Comparison of ENCODE assay signal across 1 cellular context in the genomic region with DNA sequence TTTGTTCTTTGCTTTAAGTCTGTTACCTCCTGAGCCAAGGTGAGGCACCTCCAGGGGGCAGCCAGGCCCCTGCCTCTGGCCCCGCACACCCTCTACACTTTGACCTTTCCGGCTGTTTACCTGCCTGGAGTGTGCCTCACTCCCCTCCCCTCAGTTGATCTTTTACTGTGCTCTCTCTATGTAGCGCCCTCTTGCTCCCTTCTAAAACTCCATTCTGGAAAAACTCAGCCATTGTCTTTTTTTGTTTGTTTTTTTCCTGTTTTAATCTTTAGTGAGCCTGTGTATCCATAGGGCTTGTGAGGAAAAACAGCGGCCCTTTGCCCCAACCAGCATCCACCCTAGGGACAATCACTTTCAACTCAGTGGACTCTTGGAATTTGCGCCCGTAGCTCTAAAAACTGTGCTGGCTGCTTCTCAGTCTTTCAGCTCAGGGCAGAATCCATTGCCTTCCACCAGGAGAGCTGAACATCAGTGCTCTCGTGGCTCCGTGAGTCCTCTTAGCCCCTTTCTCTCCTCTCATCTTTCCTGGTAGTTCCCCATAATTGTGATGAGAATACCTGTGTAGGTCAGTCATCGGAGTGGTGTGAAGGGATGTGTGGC.
TF ChIP-seq lines count a peak whose summit lies in the region.

No MANE protein-coding gene starts in this region.

TF ChIP-seq in HepG2, 621 proteins besides CTCF, POLR2A, EP300 and RAD21 (continued from another document and continues in another):
- TF ChIP-seq, protein P1, sequence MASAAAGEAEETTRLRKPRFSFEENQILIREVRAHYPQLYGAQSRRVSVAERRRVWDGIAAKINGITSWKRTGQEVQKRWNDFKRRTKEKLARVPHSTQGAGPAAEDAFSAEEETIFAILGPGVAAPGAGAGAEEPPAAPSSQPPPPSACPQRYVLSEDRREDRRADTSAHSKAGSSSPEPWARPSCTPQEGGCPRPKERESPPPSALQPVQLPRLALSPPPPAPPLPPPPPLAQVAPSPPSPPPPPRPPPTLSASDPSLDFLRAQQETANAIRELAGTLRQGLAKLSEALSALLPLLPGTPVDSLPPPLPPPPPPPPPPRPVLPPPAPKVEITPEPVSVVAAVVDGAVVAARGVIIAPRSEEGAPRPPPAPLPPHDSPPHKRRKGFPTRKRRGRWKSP (CRISPR knock-in tag; IDR thresholded peaks at IDR 0.05): peak; percentile 83; the same call in 1 of the 2 replicates
- TF ChIP-seq RFX5 (IDR thresholded peaks at IDR 0.05; ENCODE audit: low read depth, low read length): no peak
- 0 out of 2 replicates have a peak, but pooled peaks have one; percentile 35 for TF ChIP-seq RARG (CRISPR knock-in tag; IDR thresholded peaks at IDR 0.05; ENCODE audit: low read depth)
- no peak for TF ChIP-seq WIZ (CRISPR knock-in tag; IDR thresholded peaks at IDR 0.05)
- TF ChIP-seq KLF9 (CRISPR knock-in tag; IDR thresholded peaks at IDR 0.05; ENCODE audit: low read depth): no peak
- TF ChIP-seq NFRKB (IDR thresholded peaks at IDR 0.05): no peak; the same call in 1 of the 2 replicates
- TF ChIP-seq SRSF4 (IDR thresholded peaks at IDR 0.05; ENCODE audit: low read depth, low read length, poor library complexity, severe bottlenecking): no peak
- TF ChIP-seq, protein P2, sequence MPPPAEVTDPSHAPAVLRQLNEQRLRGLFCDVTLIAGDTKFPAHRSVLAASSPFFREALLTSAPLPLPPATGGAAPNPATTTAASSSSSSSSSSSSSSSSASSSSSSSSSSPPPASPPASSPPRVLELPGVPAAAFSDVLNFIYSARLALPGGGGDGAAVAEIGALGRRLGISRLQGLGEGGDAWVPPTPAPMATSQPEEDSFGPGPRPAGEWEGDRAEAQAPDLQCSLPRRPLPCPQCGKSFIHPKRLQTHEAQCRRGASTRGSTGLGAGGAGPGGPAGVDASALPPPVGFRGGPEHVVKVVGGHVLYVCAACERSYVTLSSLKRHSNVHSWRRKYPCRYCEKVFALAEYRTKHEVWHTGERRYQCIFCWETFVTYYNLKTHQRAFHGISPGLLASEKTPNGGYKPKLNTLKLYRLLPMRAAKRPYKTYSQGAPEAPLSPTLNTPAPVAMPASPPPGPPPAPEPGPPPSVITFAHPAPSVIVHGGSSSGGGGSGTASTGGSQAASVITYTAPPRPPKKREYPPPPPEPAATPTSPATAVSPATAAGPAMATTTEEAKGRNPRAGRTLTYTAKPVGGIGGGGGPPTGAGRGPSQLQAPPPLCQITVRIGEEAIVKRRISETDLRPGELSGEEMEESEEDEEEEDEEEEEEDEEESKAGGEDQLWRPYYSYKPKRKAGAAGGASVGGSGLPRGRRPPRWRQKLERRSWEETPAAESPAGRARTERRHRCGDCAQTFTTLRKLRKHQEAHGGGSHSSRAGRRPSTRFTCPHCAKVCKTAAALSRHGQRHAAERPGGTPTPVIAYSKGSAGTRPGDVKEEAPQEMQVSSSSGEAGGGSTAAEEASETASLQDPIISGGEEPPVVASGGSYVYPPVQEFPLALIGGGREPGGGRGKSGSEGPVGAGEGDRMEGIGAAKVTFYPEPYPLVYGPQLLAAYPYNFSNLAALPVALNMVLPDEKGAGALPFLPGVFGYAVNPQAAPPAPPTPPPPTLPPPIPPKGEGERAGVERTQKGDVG (CRISPR knock-in tag; IDR thresholded peaks at IDR 0.05; ENCODE audit: borderline replicate concordance): no peak
- TF ChIP-seq ZNF337 (CRISPR knock-in tag; IDR thresholded peaks at IDR 0.05; ENCODE audit: borderline replicate concordance, low read depth): no peak
- TF ChIP-seq HNRNPL (IDR thresholded peaks at IDR 0.05; ENCODE audit: low read depth, low read length): no peak
- TF ChIP-seq CAMTA2 (CRISPR knock-in tag; IDR thresholded peaks at IDR 0.05; ENCODE audit: borderline replicate concordance): no peak
- TF ChIP-seq, protein P3, sequence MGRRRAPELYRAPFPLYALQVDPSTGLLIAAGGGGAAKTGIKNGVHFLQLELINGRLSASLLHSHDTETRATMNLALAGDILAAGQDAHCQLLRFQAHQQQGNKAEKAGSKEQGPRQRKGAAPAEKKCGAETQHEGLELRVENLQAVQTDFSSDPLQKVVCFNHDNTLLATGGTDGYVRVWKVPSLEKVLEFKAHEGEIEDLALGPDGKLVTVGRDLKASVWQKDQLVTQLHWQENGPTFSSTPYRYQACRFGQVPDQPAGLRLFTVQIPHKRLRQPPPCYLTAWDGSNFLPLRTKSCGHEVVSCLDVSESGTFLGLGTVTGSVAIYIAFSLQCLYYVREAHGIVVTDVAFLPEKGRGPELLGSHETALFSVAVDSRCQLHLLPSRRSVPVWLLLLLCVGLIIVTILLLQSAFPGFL (CRISPR knock-in tag; IDR thresholded peaks at IDR 0.05): no peak
- TF ChIP-seq, protein P4, sequence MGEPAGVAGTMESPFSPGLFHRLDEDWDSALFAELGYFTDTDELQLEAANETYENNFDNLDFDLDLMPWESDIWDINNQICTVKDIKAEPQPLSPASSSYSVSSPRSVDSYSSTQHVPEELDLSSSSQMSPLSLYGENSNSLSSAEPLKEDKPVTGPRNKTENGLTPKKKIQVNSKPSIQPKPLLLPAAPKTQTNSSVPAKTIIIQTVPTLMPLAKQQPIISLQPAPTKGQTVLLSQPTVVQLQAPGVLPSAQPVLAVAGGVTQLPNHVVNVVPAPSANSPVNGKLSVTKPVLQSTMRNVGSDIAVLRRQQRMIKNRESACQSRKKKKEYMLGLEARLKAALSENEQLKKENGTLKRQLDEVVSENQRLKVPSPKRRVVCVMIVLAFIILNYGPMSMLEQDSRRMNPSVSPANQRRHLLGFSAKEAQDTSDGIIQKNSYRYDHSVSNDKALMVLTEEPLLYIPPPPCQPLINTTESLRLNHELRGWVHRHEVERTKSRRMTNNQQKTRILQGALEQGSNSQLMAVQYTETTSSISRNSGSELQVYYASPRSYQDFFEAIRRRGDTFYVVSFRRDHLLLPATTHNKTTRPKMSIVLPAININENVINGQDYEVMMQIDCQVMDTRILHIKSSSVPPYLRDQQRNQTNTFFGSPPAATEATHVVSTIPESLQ (CRISPR knock-in tag; conservative IDR thresholded peaks at IDR 0.05): 0 out of 2 replicates have a peak, but pooled peaks have one; percentile 32
- TF ChIP-seq SP140L (CRISPR knock-in tag; IDR thresholded peaks at IDR 0.05; ENCODE audit: borderline replicate concordance): peak; percentile 22; the same call in 1 of the 2 replicates
- TF ChIP-seq IRX3 (CRISPR knock-in tag; IDR thresholded peaks at IDR 0.05; ENCODE audit: borderline replicate concordance, low read depth): no peak
- TF ChIP-seq, protein P5, sequence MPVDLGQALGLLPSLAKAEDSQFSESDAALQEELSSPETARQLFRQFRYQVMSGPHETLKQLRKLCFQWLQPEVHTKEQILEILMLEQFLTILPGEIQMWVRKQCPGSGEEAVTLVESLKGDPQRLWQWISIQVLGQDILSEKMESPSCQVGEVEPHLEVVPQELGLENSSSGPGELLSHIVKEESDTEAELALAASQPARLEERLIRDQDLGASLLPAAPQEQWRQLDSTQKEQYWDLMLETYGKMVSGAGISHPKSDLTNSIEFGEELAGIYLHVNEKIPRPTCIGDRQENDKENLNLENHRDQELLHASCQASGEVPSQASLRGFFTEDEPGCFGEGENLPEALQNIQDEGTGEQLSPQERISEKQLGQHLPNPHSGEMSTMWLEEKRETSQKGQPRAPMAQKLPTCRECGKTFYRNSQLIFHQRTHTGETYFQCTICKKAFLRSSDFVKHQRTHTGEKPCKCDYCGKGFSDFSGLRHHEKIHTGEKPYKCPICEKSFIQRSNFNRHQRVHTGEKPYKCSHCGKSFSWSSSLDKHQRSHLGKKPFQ (CRISPR knock-in tag; IDR thresholded peaks at IDR 0.05; ENCODE audit: insufficient replicate concordance): peak; percentile 76
- TF ChIP-seq ZNF660 (CRISPR knock-in tag; IDR thresholded peaks at IDR 0.05; ENCODE audit: borderline replicate concordance, low read depth): no peak
- TF ChIP-seq, protein P6, sequence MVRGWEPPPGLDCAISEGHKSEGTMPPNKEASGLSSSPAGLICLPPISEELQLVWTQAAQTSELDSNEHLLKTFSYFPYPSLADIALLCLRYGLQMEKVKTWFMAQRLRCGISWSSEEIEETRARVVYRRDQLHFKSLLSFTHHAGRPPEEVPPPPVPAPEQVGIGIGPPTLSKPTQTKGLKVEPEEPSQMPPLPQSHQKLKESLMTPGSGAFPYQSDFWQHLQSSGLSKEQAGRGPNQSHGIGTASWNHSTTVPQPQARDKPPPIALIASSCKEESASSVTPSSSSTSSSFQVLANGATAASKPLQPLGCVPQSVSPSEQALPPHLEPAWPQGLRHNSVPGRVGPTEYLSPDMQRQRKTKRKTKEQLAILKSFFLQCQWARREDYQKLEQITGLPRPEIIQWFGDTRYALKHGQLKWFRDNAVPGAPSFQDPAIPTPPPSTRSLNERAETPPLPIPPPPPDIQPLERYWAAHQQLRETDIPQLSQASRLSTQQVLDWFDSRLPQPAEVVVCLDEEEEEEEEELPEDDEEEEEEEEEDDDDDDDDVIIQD (CRISPR knock-in tag; IDR thresholded peaks at IDR 0.05; ENCODE audit: low read depth): peak; percentile 86; the same call in 1 of the 2 replicates
- TF ChIP-seq, protein P7, sequence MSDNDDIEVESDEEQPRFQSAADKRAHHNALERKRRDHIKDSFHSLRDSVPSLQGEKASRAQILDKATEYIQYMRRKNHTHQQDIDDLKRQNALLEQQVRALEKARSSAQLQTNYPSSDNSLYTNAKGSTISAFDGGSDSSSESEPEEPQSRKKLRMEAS (IDR thresholded peaks at IDR 0.05): no peak; the same call in none of the 2 replicates
- peak; percentile 93 for TF ChIP-seq TOE1 (CRISPR knock-in tag; IDR thresholded peaks at IDR 0.05)
- TF ChIP-seq IRF2 (CRISPR knock-in tag; IDR thresholded peaks at IDR 0.05): peak; percentile 78
- no peak for TF ChIP-seq TSC22D2 (CRISPR knock-in tag; IDR thresholded peaks at IDR 0.05; ENCODE audit: borderline replicate concordance)
- TF ChIP-seq EEA1 (CRISPR knock-in tag; IDR thresholded peaks at IDR 0.05; ENCODE audit: borderline replicate concordance): no peak
- no peak for TF ChIP-seq SMAD9 (CRISPR knock-in tag; IDR thresholded peaks at IDR 0.05)
- TF ChIP-seq, protein P8, sequence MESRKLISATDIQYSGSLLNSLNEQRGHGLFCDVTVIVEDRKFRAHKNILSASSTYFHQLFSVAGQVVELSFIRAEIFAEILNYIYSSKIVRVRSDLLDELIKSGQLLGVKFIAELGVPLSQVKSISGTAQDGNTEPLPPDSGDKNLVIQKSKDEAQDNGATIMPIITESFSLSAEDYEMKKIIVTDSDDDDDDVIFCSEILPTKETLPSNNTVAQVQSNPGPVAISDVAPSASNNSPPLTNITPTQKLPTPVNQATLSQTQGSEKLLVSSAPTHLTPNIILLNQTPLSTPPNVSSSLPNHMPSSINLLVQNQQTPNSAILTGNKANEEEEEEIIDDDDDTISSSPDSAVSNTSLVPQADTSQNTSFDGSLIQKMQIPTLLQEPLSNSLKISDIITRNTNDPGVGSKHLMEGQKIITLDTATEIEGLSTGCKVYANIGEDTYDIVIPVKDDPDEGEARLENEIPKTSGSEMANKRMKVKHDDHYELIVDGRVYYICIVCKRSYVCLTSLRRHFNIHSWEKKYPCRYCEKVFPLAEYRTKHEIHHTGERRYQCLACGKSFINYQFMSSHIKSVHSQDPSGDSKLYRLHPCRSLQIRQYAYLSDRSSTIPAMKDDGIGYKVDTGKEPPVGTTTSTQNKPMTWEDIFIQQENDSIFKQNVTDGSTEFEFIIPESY (CRISPR knock-in tag; IDR thresholded peaks at IDR 0.05): no peak
- TF ChIP-seq ZNF567 (CRISPR knock-in tag; IDR thresholded peaks at IDR 0.05; ENCODE audit: borderline replicate concordance): no peak
- peak; percentile 99 for TF ChIP-seq FOXO1 (CRISPR knock-in tag; IDR thresholded peaks at IDR 0.05)
- TF ChIP-seq TBX2 (CRISPR knock-in tag; IDR thresholded peaks at IDR 0.05; ENCODE audit: borderline replicate concordance): no peak; the same call in none of the 2 replicates
- TF ChIP-seq, protein P9, sequence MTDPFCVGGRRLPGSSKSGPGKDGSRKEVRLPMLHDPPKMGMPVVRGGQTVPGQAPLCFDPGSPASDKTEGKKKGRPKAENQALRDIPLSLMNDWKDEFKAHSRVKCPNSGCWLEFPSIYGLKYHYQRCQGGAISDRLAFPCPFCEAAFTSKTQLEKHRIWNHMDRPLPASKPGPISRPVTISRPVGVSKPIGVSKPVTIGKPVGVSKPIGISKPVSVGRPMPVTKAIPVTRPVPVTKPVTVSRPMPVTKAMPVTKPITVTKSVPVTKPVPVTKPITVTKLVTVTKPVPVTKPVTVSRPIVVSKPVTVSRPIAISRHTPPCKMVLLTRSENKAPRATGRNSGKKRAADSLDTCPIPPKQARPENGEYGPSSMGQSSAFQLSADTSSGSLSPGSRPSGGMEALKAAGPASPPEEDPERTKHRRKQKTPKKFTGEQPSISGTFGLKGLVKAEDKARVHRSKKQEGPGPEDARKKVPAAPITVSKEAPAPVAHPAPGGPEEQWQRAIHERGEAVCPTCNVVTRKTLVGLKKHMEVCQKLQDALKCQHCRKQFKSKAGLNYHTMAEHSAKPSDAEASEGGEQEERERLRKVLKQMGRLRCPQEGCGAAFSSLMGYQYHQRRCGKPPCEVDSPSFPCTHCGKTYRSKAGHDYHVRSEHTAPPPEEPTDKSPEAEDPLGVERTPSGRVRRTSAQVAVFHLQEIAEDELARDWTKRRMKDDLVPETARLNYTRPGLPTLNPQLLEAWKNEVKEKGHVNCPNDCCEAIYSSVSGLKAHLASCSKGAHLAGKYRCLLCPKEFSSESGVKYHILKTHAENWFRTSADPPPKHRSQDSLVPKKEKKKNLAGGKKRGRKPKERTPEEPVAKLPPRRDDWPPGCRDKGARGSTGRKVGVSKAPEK (CRISPR knock-in tag; IDR thresholded peaks at IDR 0.05; ENCODE audit: borderline replicate concordance): no peak
- no peak for TF ChIP-seq PAWR (CRISPR knock-in tag; IDR thresholded peaks at IDR 0.05; ENCODE audit: borderline replicate concordance)
- TF ChIP-seq BRCA1 (CRISPR knock-in tag; IDR thresholded peaks at IDR 0.05): 0 out of 2 replicates have a peak, but pooled peaks have one; percentile 16
- TF ChIP-seq HIVEP1 (CRISPR knock-in tag; IDR thresholded peaks at IDR 0.05): no peak
- TF ChIP-seq, protein P10, sequence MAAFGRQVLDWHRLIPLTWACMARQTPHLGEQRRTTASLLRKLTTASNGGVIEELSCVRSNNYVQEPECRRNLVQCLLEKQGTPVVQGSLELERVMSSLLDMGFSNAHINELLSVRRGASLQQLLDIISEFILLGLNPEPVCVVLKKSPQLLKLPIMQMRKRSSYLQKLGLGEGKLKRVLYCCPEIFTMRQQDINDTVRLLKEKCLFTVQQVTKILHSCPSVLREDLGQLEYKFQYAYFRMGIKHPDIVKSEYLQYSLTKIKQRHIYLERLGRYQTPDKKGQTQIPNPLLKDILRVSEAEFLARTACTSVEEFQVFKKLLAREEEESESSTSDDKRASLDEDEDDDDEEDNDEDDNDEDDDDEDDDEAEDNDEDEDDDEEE (CRISPR knock-in tag; IDR thresholded peaks at IDR 0.05): peak; percentile 36; the same call in 1 of the 2 replicates
- no peak for TF ChIP-seq ZSCAN31 (CRISPR knock-in tag; IDR thresholded peaks at IDR 0.05; ENCODE audit: low read depth)
- no peak for TF ChIP-seq ZKSCAN5 (CRISPR knock-in tag; IDR thresholded peaks at IDR 0.05)
- TF ChIP-seq SOX6 (IDR thresholded peaks at IDR 0.05): no peak
- peak; percentile 100 for TF ChIP-seq SOX6 (CRISPR knock-in tag; IDR thresholded peaks at IDR 0.05)
